In genomic region chr10:59908808-59909143, GRCh38 we compare ENCODE assay signal across 9 cellular contexts. TPM values are rescaled to one million over a fixed set of nuclear protein-coding genes. Genes with fewer than 3 reads are reported as not detected.
DNase-seq lines count a peak whose midpoint lies in the region; ATAC-seq and TF ChIP-seq lines count a peak whose summit lies in the region.
"Had no signal": no experiment of that assay in that cellular context is flagged by ENCODE, and none has a peak within 500 bp of the region (broad histone marks: within the 10 kb centered on the region; RNA-seq: fewer than 3 reads in every experiment).

No MANE protein-coding gene starts in this region.

- no peaks in the 10 kb centered on the region for H3K36me3 ChIP-seq in left ventricle myocardium inferior
- H3K36me3 ChIP-seq in brain microvascular endothelial cell (replicated peaks): no peaks in the 10 kb centered on the region
- H3K36me3 ChIP-seq in muscle layer of colon (ENCODE audit: insufficient read depth, low read length): no peaks in the 10 kb centered on the region
- H3K36me3 ChIP-seq in vagina: no peaks in the 10 kb centered on the region

- ATAC-seq in Right ventricle myocardium inferior (no peak), GM19452 (IDR thresholded peaks at IDR 0.05; ENCODE audit: unreplicated experiment) (no peak), HG02938 (IDR thresholded peaks at IDR 0.05; ENCODE audit: unreplicated experiment) (no peak), GM18867 (IDR thresholded peaks at IDR 0.05; ENCODE audit: unreplicated experiment) (no peak)

- no peak for TF ChIP-seq POLR2A in vagina (IDR thresholded peaks at IDR 0.05)

- peaks cover 9% of the 10 kb centered on the region for H3K9me3 ChIP-seq in left ventricle myocardium inferior (replicated peaks)
- H3K9me3 ChIP-seq in muscle layer of colon (ENCODE audit: low read length): no peaks in the 10 kb centered on the region
- H3K9me3 ChIP-seq in vagina: no peaks in the 10 kb centered on the region

- peak overlapping the region; percentile 98 for H3K4me3 ChIP-seq in left ventricle myocardium inferior
- no peak overlapping the region for H3K4me3 ChIP-seq in brain microvascular endothelial cell (ENCODE audit: low read depth, low read length)
- H3K4me3 ChIP-seq in muscle layer of colon (ENCODE audit: low read depth in 1 of 2, low read length in 2 of 2): peak overlapping the region; percentile 38 to 97
- peak overlapping the region; percentile 44 to 97 for H3K4me3 ChIP-seq in vagina

- in situ Hi-C loops in brain microvascular endothelial cell (cut with HindIII; ENCODE audit: low pct_ligation_motif_present, low sequenced_read_pairs): no loop called here

- H3K27me3 ChIP-seq in left ventricle myocardium inferior (ENCODE audit: low read depth): no peaks in the 10 kb centered on the region
- no peaks in the 10 kb centered on the region for H3K27me3 ChIP-seq in brain microvascular endothelial cell (replicated peaks)
- no peaks in the 10 kb centered on the region for H3K27me3 ChIP-seq in muscle layer of colon (ENCODE audit: control insufficient read depth in 1 of 2, insufficient read depth in 2 of 2, low read length in 2 of 2)
- no peaks in the 10 kb centered on the region for H3K27me3 ChIP-seq in vagina

- no peak for DNase-seq in left ventricle myocardium inferior
- DNase-seq in Right ventricle myocardium inferior (ENCODE audit: missing footprints): no peak
- no peak for DNase-seq in brain microvascular endothelial cell
- DNase-seq in vagina (ENCODE audit: extremely low spot score in 2 of 2): no peak
- DNase-seq: effector CD8-positive, alpha-beta T cell had no signal

- peak overlapping the region; percentile 96 for H3K27ac ChIP-seq in left ventricle myocardium inferior (replicated peaks)
- H3K27ac ChIP-seq in brain microvascular endothelial cell: peak overlapping the region; percentile 86
- H3K27ac ChIP-seq in muscle layer of colon (ENCODE audit: low read depth, low read length): peak overlapping the region; percentile 99
- peak overlapping the region; percentile 91 for H3K27ac ChIP-seq in vagina

- H3K9ac ChIP-seq in muscle layer of colon (ENCODE audit: low read length): peak overlapping the region; percentile 45

- intact Hi-C loops in left ventricle myocardium inferior (cut with micrococcal nuclease) (no loop called here), Right ventricle myocardium inferior (cut with DNase I) (loop anchor here (5.0 kb wide), 2 partner anchors 76 to 281 kb away; no protein-coding TSS in a partner anchor), vagina (cut with DNase I) (no loop called here)

- H3K4me1 ChIP-seq in left ventricle myocardium inferior: peaks cover 50% of the 10 kb centered on the region
- H3K4me1 ChIP-seq in muscle layer of colon (ENCODE audit: insufficient read depth, low read length): peaks cover 39% of the 10 kb centered on the region
- peaks cover 17% of the 10 kb centered on the region for H3K4me1 ChIP-seq in vagina

- TF ChIP-seq CTCF in left ventricle myocardium inferior (IDR thresholded peaks at IDR 0.05; ENCODE audit: borderline replicate concordance) (no peak), brain microvascular endothelial cell (IDR thresholded peaks at IDR 0.05; ENCODE audit: low read depth, low read length, missing control alignments) (no peak), vagina (IDR thresholded peaks at IDR 0.05) (no peak)

RNA-seq across cellular contexts. Expression of gene CCDC6, which starts 2.4 kb away (rescaled TPM):
- total RNA-seq in left ventricle myocardium inferior (16.4 TPM), Right ventricle myocardium inferior (16.2 TPM), vagina (47.4 TPM)
